In genomic region chr1:18927654-18928272, GRCh38 we compare ENCODE assay signal across 8 cellular contexts. TPM values are rescaled to one million over a fixed set of nuclear protein-coding genes. Genes with fewer than 3 reads are reported as not detected.
A peak's percentile ranks its signal among the peaks of the same experiment; 100 is the strongest.
DNase-seq lines count a peak whose midpoint lies in the region; ATAC-seq and TF ChIP-seq lines count a peak whose summit lies in the region.

No MANE protein-coding gene starts in this region.

- TF ChIP-seq POLR2A in thyroid gland (IDR thresholded peaks at IDR 0.05) = no peak

- peak; percentile 40 for DNase-seq in activated CD4-positive, CD25-positive, alpha-beta regulatory T cell treated with anti-CD3 and anti-CD28 coated beads, Interleukin-2, amount 50 U/mL, for 72 hours
- DNase-seq in foreskin keratinocyte (peak in 1 of 2 donors; percentile 52), thyroid gland (no peak), NCI-H2029 treated with DMSO at 0.1 percent for 48 hours (lab: John Stamatoyannopoulos, UW) (no peak)

- TF ChIP-seq CTCF in foreskin keratinocyte (conservative IDR thresholded peaks at IDR 0.05) (no peak), thyroid gland (IDR thresholded peaks at IDR 0.05) (no peak)

- H3K4me3 ChIP-seq in thyroid gland (replicated peaks in 1 of 3) = no peak overlapping the region

- no peaks in the 10 kb centered on the region for H3K9me3 ChIP-seq in thyroid gland

- 80 to 83% methylated on average over 12 of the region's 12 CpGs for WGBS in thyroid gland, 2 donors

- peak overlapping the region; percentile 48 for H3K27ac ChIP-seq in foreskin keratinocyte
- peak overlapping the region in 2 of 3 donors; percentile 73 to 76 for H3K27ac ChIP-seq in thyroid gland

- no peaks in the 10 kb centered on the region for H3K36me3 ChIP-seq in thyroid gland

- intact Hi-C loops in thyroid gland (cut with DNase I) = no loop called here

- H3K27me3 ChIP-seq in foreskin keratinocyte = no peaks in the 10 kb centered on the region
- no peaks in the 10 kb centered on the region for H3K27me3 ChIP-seq in thyroid gland

- H3K4me1 ChIP-seq in foreskin keratinocyte (peaks cover 32% of the 10 kb centered on the region), thyroid gland (peaks cover 45 to 76% of the 10 kb centered on the region in 2 donors)

- peak; percentile 43 for ATAC-seq in GM19035 (IDR thresholded peaks at IDR 0.05; ENCODE audit: unreplicated experiment)
- ATAC-seq in HG03571 (IDR thresholded peaks at IDR 0.05; ENCODE audit: unreplicated experiment) = peak; percentile 39
- ATAC-seq in foreskin keratinocyte = no peak
- ATAC-seq in HG03039 (IDR thresholded peaks at IDR 0.05; ENCODE audit: unreplicated experiment) = no peak
- no peak for ATAC-seq in HG03520 (IDR thresholded peaks at IDR 0.05; ENCODE audit: unreplicated experiment)

RNA-seq across cellular contexts. Expression of gene ALDH4A1, which starts 25.4 kb away (rescaled TPM):
- total RNA-seq in foreskin keratinocyte (26.7 and 33.2 TPM in 2 replicates), thyroid gland (10 to 100 TPM in 3 of 4 donors, 1 to 10 TPM in 1; 5.4 to 29.9 (median 18.6) TPM)
- 26.3 and 32.6 TPM in 2 replicates for polyA plus RNA-seq in foreskin keratinocyte

RNA-seq across cellular contexts. Expression of gene IFFO2, which starts 28.7 kb away (rescaled TPM):
- 47.5 and 57.3 TPM in 2 replicates for total RNA-seq in foreskin keratinocyte
- 18.3 and 23.6 TPM in 2 replicates for polyA plus RNA-seq in foreskin keratinocyte
- 10 to 100 TPM in 3 of 4 donors, 1 to 10 TPM in 1; 7.2 to 11.3 (median 10.1) TPM for total RNA-seq in thyroid gland

Comparison
In these comparisons a context has a peak if more than half of its experiments do, and no peak if none do; other contexts are left out.
1. ATAC-seq: peak in GM19035 (single experiment) and HG03571 (single experiment); none in foreskin keratinocyte (single experiment), HG03039 (single experiment) and HG03520 (single experiment).